In genomic region chrX:72158773-72159172, GRCh38 we compare ENCODE assay signal across 10 cellular contexts. TPM values are rescaled to one million over a fixed set of nuclear protein-coding genes. Genes with fewer than 3 reads are reported as not detected.
"Had no signal": no experiment of that assay in that cellular context is flagged by ENCODE, and none has a peak within 500 bp of the region (broad histone marks: within the 10 kb centered on the region; RNA-seq: fewer than 3 reads in every experiment).

No MANE protein-coding gene starts in this region.

- DNase-seq: GM23248, GOT3, H7, IMR-90, KBM-7 had no signal

- H3K9ac ChIP-seq: GM23248, KMS-11 had no signal

- H3K4me1 ChIP-seq: HAP-1 had no signal

- ATAC-seq: HCT116 had no signal

- H3K36me3 ChIP-seq: HAP-1 had no signal

- H3K9me3 ChIP-seq: HAP-1 had no signal

- H3K27ac ChIP-seq: GM23248, HL-60, KMS-11 had no signal

- H3K4me2 ChIP-seq: KMS-11 had no signal

- H3K4me3 ChIP-seq: GM23248, HAP-1 had no signal

- H2AFZ ChIP-seq: GM23248 had no signal

RNA-seq across cellular contexts. Expression of gene RTL5, which starts 27.1 kb away (rescaled TPM):
- total RNA-seq: HT1080 had no signal
